ENCODE assay signal across 9 cellular contexts in the genomic region with DNA sequence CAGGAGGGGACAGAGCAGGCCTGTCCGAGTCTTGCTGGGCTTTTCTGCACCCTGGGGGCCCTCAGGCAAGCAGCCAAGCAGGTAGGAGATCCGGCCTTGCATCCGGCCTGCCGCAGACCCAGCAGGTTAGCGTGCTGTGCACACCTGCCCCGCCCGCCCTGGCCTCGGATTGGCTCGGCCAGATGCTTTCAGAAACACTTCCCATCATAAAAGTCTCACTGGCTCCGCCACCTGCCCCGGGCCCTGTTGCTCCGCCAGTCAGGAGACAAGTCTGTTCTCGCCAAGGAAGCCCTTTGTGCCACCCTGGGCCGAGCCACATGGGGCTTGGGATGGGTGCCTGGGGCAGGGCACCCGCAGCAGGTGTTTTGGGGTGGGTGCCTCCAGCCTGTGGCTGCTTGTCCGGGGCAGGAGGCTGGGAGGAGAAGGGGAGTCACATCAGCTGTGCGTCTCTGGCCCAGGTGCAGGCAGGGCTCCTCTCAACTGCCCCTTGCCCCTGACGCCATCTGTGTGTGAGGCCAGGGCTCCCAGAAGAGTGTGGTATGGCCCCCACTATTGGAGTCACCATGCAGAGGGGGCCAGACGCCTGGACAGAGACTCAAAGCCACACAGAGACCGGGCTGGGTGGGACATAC.
A peak's percentile ranks its signal among the peaks of the same experiment; 100 is the strongest.
DNase-seq lines count a peak whose midpoint lies in the region; ATAC-seq and TF ChIP-seq lines count a peak whose summit lies in the region.
"Had no signal": no experiment of that assay in that cellular context is flagged by ENCODE, and none has a peak within 500 bp of the region (broad histone marks: within the 10 kb centered on the region; RNA-seq: fewer than 3 reads in every experiment).

No MANE protein-coding gene starts in this region.

- peak overlapping the region in 2 of 5 donors; percentile 4 to 15 for H3K27ac ChIP-seq in stomach
- H3K27ac ChIP-seq: heart right ventricle had no signal

- TF ChIP-seq EP300 in stomach (IDR thresholded peaks at IDR 0.05): no peak

- intact Hi-C loops in cardiac septum (cut with DNase I) (no loop called here), stomach (cut with DNase I; ENCODE audit: low total_unique reads) (no loop called here)

- H3K4me3 ChIP-seq in stomach: no peak overlapping the region
- H3K4me3 ChIP-seq: heart right ventricle had no signal

- H3K4me1 ChIP-seq in stomach: peaks cover 10 to 38% (median 24%) of the 10 kb centered on the region in 4 donors

- no peak for ATAC-seq in HG03159 (IDR thresholded peaks at IDR 0.05; ENCODE audit: unreplicated experiment)
- ATAC-seq in GM19324 (IDR thresholded peaks at IDR 0.05; ENCODE audit: low FRiP score, unreplicated experiment): no peak
- ATAC-seq: SK-N-SH treated with all-trans-retinoic acid at 6 μM for 48 hours had no signal

- H3K9me3 ChIP-seq in stomach: no peaks in the 10 kb centered on the region
- H3K9me3 ChIP-seq: heart right ventricle had no signal

- DNase-seq in NAMALWA (ENCODE audit: low spot score) (peak; percentile 69), NCI-H748 (lab: John Stamatoyannopoulos, UW; ENCODE audit: unreplicated experiment) (peak; percentile 88), cardiac septum (ENCODE audit: low spot score) (peak; percentile 55), stomach (peak; percentile 55), HUDEP-2 (lab: John Stamatoyannopoulos, UW; ENCODE audit: unreplicated experiment in 76 of 76) (no peak)

- no peak for TF ChIP-seq POLR2A in stomach (IDR thresholded peaks at IDR 0.05)

- no peaks in the 10 kb centered on the region for H3K36me3 ChIP-seq in stomach
- H3K36me3 ChIP-seq: heart right ventricle had no signal

- no peaks in the 10 kb centered on the region for H3K27me3 ChIP-seq in stomach
- H3K27me3 ChIP-seq: heart right ventricle had no signal

- WGBS in stomach, 5 donors: 34 to 74% (median 54%) methylated on average over 12 to 20 of the region's 20 CpGs

- no peak for TF ChIP-seq CTCF in stomach (IDR thresholded peaks at IDR 0.05)

Comparison
In these comparisons a context has a peak if more than half of its experiments do, and no peak if none do; other contexts are left out.
1. DNase-seq: peak in NAMALWA (single experiment), NCI-H748 (single experiment), cardiac septum (single experiment) and stomach (single experiment); none in HUDEP-2 (0 of 76).